Comparison of ENCODE assay signal across 8 cellular contexts in the genomic region with DNA sequence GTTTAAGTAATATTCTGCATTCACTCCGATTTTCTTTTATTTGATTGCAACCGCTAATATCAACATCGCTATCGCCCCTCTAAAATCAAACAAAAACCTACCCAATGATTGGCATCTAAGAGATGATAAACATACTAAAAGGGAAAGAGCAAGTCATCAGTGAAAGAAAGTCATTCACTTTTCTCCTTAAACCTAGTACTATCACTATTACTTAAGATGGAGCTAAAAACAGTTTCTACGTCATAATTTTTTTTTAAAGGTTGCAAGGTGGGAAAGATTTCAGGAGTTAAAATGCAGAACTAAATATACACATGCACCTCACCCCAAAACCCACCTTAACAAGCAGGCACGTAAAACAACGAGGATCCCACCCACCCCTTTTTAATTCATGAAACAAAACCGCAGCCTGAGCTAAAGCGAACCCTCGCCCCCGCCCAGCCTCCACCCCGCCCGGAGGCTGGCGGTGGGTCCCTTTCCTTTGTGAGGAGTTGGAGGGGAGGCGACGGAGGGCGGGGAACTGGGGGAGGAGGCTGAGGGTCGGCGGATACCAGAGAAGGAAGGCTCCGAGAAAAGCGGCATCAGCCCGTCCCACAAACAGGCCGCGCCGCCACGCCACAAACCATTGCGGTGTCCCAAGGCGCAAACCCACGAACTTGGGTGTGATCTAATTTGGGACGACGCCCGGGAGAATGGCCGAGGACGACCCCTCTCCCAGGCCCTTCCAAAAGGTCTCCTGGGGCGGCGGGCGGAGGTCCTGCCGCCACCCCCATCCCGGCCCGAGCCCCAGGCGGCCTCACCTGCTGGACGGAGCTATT. TPM values are rescaled to one million over a fixed set of nuclear protein-coding genes. Genes with fewer than 3 reads are reported as not detected.
A peak's percentile ranks its signal among the peaks of the same experiment; 100 is the strongest.
DNase-seq lines count a peak whose midpoint lies in the region; ATAC-seq and TF ChIP-seq lines count a peak whose summit lies in the region.

No MANE protein-coding gene starts in this region.

- DNase-seq in AG10803 (ENCODE audit: low read depth) = peak; percentile 12
- DNase-seq in SK-MEL-5 (ENCODE audit: low read depth, low spot score) = peak; percentile 38
- DNase-seq in activated naive CD4-positive, alpha-beta T cell treated with anti-CD3 and anti-CD28 coated beads, Interleukin-2, amount 50 U/mL, for 72 hours (ENCODE audit: low spot score in 2 of 2) = peak; percentile 52 to 82
- DNase-seq in right atrium auricular region (ENCODE audit: low spot score) = no peak
- DNase-seq in retina = peak; percentile 84
- no peak for DNase-seq in NCI-H2029 (lab: John Stamatoyannopoulos, UW)

- no peaks in the 10 kb centered on the region for H3K27me3 ChIP-seq in right atrium auricular region

- peaks cover 26 to 28% of the 10 kb centered on the region in 2 donors for H3K36me3 Mint-ChIP-seq in activated naive CD4-positive, alpha-beta T cell treated with anti-CD3 and anti-CD28 coated beads, Interleukin-2, amount 50 U/mL, for 72 hours

- ATAC-seq in GM19043 (IDR thresholded peaks at IDR 0.05; ENCODE audit: low read depth, unreplicated experiment) = peak; percentile 6
- peak; percentile 23 for ATAC-seq in HG03354 (IDR thresholded peaks at IDR 0.05; ENCODE audit: poor library complexity, severe bottlenecking, unreplicated experiment)
- ATAC-seq in activated naive CD4-positive, alpha-beta T cell treated with anti-CD3 and anti-CD28 coated beads, Interleukin-2, amount 50 U/mL, for 72 hours = peak; percentile 35 to 53

- H3K9me3 Mint-ChIP-seq in activated naive CD4-positive, alpha-beta T cell treated with anti-CD3 and anti-CD28 coated beads, Interleukin-2, amount 50 U/mL, for 72 hours = no peaks in the 10 kb centered on the region

- peaks cover 0 to 45% of the 10 kb centered on the region in 2 donors for H3K4me1 ChIP-seq in right atrium auricular region

- H3K27ac Mint-ChIP-seq in activated naive CD4-positive, alpha-beta T cell treated with anti-CD3 and anti-CD28 coated beads, Interleukin-2, amount 50 U/mL, for 72 hours = peak overlapping the region; percentile 84 to 99

- TF ChIP-seq CTCF in AG10803 (conservative IDR thresholded peaks at IDR 0.05; ENCODE audit: low read length) (no peak), right atrium auricular region (IDR thresholded peaks at IDR 0.05) (no peak)

- in situ Hi-C loops in SK-MEL-5 (cut with HindIII; ENCODE audit: low pct_unique_long_range_greater_than_20kb, low sequenced_read_pairs) = no loop called here

- no peaks in the 10 kb centered on the region for H3K36me3 ChIP-seq in right atrium auricular region

- no peaks in the 10 kb centered on the region for H3K9me3 ChIP-seq in right atrium auricular region

- H3K27ac ChIP-seq in right atrium auricular region = peak overlapping the region; percentile 93 to 99

- peak overlapping the region; percentile 99 for H3K4me3 ChIP-seq in AG10803 (ENCODE audit: low read length)
- H3K4me3 ChIP-seq in right atrium auricular region = peak overlapping the region; percentile 65 to 95

RNA-seq across cellular contexts. Expression of a gene that starts 0.8 kb away (rescaled TPM):
- total RNA-seq in SK-MEL-5 (2014; rRNA removed; shearing (Covaris generic)) = 176 and 182 TPM in 2 replicates
- polyA plus RNA-seq in SK-MEL-5 (2015; cell fraction: cytosol; rRNA removed) = 136 and 155 TPM in 2 replicates
- 64.1 and 64.5 TPM in 2 replicates for polyA plus RNA-seq in SK-MEL-5 (2015; cell fraction: nucleus; rRNA removed)
- 100 to 1,000 TPM in 1 of 2 donors, 10 to 100 TPM in 1; 96.8 to 118 TPM for total RNA-seq in activated naive CD4-positive, alpha-beta T cell treated with anti-CD3 and anti-CD28 coated beads, Interleukin-2, amount 50 U/mL, for 72 hours
- 10 to 100 TPM; 85.2 to 89.9 TPM for total RNA-seq in right atrium auricular region

Comparison
In these comparisons a context has a peak if more than half of its experiments do, and no peak if none do; other contexts are left out.
1. DNase-seq: peak in AG10803 (single experiment), SK-MEL-5 (single experiment), activated naive CD4-positive, alpha-beta T cell treated with anti-CD3 and anti-CD28 coated beads, Interleukin-2, amount 50 U/mL, for 72 hours (2 of 2) and retina (single experiment); none in right atrium auricular region (single experiment) and NCI-H2029 (single experiment).
2. Peak in every context shown above with its lines, with median percentiles within 50 percentile points of each other: ATAC-seq.